Comparison of ENCODE assay signal across 28 cellular contexts in genomic region chr6:34206726-34207125, GRCh38.
"Had no signal": no experiment of that assay in that cellular context is flagged by ENCODE, and none has a peak within 500 bp of the region (broad histone marks: within the 10 kb centered on the region; RNA-seq: fewer than 3 reads in every experiment).

No MANE protein-coding gene starts in this region.

- H3K27ac ChIP-seq: adrenal gland, parathyroid adenoma, testis, transverse colon had no signal

- ATAC-seq: esophagus mucosa, left colon, right cardiac atrium, T-cell had no signal

- H3K27me3 ChIP-seq: adrenal gland, testis, transverse colon had no signal

- H3K36me3 Mint-ChIP-seq: activated naive CD8-positive, alpha-beta T cell treated with anti-CD3 and anti-CD28 coated beads for 36 hours; brain; mesothelial cell of epicardium; naive B cell; T-cell had no signal

- DNase-seq: activated CD4-positive, alpha-beta T cell treated with anti-CD3 and anti-CD28 coated beads for 4 hours; activated CD4-positive, alpha-beta T cell treated with anti-CD3 and anti-CD28 coated beads, Interleukin-2, amount 50 U/mL, for 4 hours; activated CD4-positive, CD25-positive, alpha-beta regulatory T cell; activated CD8-positive, alpha-beta memory T cell treated with anti-CD3 and anti-CD28 coated beads, Interleukin-2, amount 50 U/mL, for 48 hours; activated gamma-delta T cell treated with Interleukin-2 at 50 U/mL for 16 hours; activated naive CD8-positive, alpha-beta T cell treated with anti-CD3 and anti-CD28 coated beads for 36 hours; activated T-cell treated with anti-CD3 and anti-CD28 coated beads, Interleukin-2, amount 50 U/mL, for 24 hours; adrenal gland; aorta; cortex of kidney; foreskin melanocyte; glutamatergic neuron; islet precursor cell; left colon; mammary epithelial cell; naive B cell; occipital lobe; right cardiac atrium; stimulated activated CD4-positive, alpha-beta T cell treated with anti-CD3 and anti-CD28 coated beads, Interleukin-15, amount 100 ng/mL, for 24 hours; stimulated activated CD4-positive, alpha-beta T cell treated with anti-CD3 and anti-CD28 coated beads, Interleukin-2, amount 100 ng/mL, for 24 hours; stimulated activated naive CD4-positive, alpha-beta T cell; T-cell; testis; transverse colon had no signal

- H2AFZ ChIP-seq: parathyroid adenoma had no signal

- H3K36me3 ChIP-seq: adrenal gland, transverse colon had no signal

- H3K9me3 Mint-ChIP-seq: activated naive CD8-positive, alpha-beta T cell treated with anti-CD3 and anti-CD28 coated beads for 36 hours; activated T-cell treated with anti-CD3 and anti-CD28 coated beads, Interleukin-2, amount 50 U/mL, for 24 hours; mesothelial cell of epicardium; T-cell had no signal

- H3K4me1 ChIP-seq: adrenal gland, parathyroid adenoma, testis, transverse colon had no signal

- H3K27me3 Mint-ChIP-seq: activated naive CD8-positive, alpha-beta T cell treated with anti-CD3 and anti-CD28 coated beads for 36 hours; activated T-cell treated with anti-CD3 and anti-CD28 coated beads, Interleukin-2, amount 50 U/mL, for 24 hours; naive B cell; T-cell had no signal

- H3K27ac Mint-ChIP-seq: activated naive CD8-positive, alpha-beta T cell treated with anti-CD3 and anti-CD28 coated beads for 36 hours; brain; mesothelial cell of epicardium; T-cell had no signal

- H3K4me3 ChIP-seq: adrenal gland, testis, transverse colon had no signal

- H3K4me1 Mint-ChIP-seq: brain, naive B cell had no signal

- H3K4me3 Mint-ChIP-seq: activated naive CD8-positive, alpha-beta T cell treated with anti-CD3 and anti-CD28 coated beads for 36 hours; activated T-cell treated with anti-CD3 and anti-CD28 coated beads, Interleukin-2, amount 50 U/mL, for 24 hours; brain; mesothelial cell of epicardium; naive B cell; T-cell had no signal

- H3K9ac ChIP-seq: parathyroid adenoma had no signal

- H3K9me3 ChIP-seq: adrenal gland, testis, transverse colon had no signal
